Comparison of ENCODE assay signal across 8 cellular contexts in the genomic region with DNA sequence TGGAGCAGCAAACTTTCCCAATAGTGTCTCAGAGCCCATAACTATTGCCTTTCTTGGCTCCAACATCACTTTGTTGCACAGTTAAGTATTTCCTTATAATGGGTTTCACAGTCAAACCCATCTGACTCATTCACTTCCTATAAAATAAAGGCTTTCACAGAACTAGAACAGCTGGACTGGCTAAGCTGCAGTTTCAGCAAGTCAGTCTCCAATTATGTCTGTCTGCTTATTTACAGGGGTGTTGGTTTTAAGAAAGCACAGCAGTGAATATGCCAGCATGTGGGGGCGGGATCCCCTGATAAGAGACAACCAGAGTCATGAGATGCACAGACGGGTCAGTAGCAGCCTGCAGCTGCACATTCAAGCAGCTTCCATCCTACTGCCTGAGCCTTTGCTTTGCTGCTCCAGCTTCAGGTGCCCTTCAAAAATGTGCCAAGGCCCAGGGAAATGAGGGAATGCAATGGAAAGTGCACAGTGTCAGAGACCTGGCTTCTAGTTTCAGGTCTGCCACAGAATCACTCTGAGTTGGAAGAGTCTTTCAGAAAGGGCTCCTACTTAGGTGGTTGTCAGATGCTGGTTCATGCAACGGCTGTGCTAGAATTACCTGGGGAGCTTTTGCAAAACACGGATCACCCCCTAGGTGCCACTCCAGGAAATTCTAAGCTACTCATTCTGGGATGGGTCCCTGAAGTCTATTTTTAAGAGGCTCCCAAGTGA. TPM values are rescaled to one million over a fixed set of nuclear protein-coding genes. Genes with fewer than 3 reads are reported as not detected.
DNase-seq lines count a peak whose midpoint lies in the region; ATAC-seq, FAIRE-seq and TF ChIP-seq lines count a peak whose summit lies in the region.

No MANE protein-coding gene starts in this region.

- peak overlapping the region in 16 of 21 experiments; percentile 10 to 66 (median 49) for H3K27ac ChIP-seq in skin epidermis

- H3K36me3 Mint-ChIP-seq in T-helper 1 cell treated with Interleukin-12 subunit alpha and Interleukin-12 subunit beta and Interleukin-4 antibody, amounts not matched to agents 30 μg/mL and 1 μg/mL, for 36 hours (ENCODE audit: low read depth) = peaks cover 61% of the 10 kb centered on the region

- H3K4me1 Mint-ChIP-seq in T-helper 1 cell treated with Interleukin-12 subunit alpha and Interleukin-12 subunit beta and Interleukin-4 antibody, amounts not matched to agents 30 μg/mL and 1 μg/mL, for 36 hours (ENCODE audit: low read depth) = peaks cover 50% of the 10 kb centered on the region

- no peak for TF ChIP-seq POLR2A in GM12891 (IDR thresholded peaks at IDR 0.05; ENCODE audit: low read depth, low read length)

- no peak overlapping the region for H3K4me3 ChIP-seq in foreskin fibroblast (ENCODE audit: low read depth in 1 of 2, low read length in 2 of 2)
- no peak overlapping the region for H3K4me3 ChIP-seq in skin epidermis

- no peaks in the 10 kb centered on the region for H3K27me3 Mint-ChIP-seq in T-helper 1 cell treated with Interleukin-12 subunit alpha and Interleukin-12 subunit beta and Interleukin-4 antibody, amounts not matched to agents 30 μg/mL and 1 μg/mL, for 36 hours (ENCODE audit: low read depth)

- ATAC-seq in GM19328 (IDR thresholded peaks at IDR 0.05; ENCODE audit: unreplicated experiment) (no peak), HG03045 (IDR thresholded peaks at IDR 0.05; ENCODE audit: unreplicated experiment) (no peak)

- no peak for FAIRE-seq in GM12891 (lab: Jason Lieb, UNC)

- no peak for TF ChIP-seq CTCF in foreskin fibroblast (IDR thresholded peaks at IDR 0.05; ENCODE audit: low read depth, low read length)

- H3K27ac Mint-ChIP-seq in T-helper 1 cell treated with Interleukin-12 subunit alpha and Interleukin-12 subunit beta and Interleukin-4 antibody, amounts not matched to agents 30 μg/mL and 1 μg/mL, for 36 hours = peak overlapping the region; percentile 14

- no peaks in the 10 kb centered on the region for H3K9me3 Mint-ChIP-seq in T-helper 1 cell treated with Interleukin-12 subunit alpha and Interleukin-12 subunit beta and Interleukin-4 antibody, amounts not matched to agents 30 μg/mL and 1 μg/mL, for 36 hours

- DNase-seq in HT1080 (ENCODE audit: low read depth) (peak; percentile 88), foreskin fibroblast (peak; percentile 80 to 84), cerebellum (ENCODE audit: low spot score) (no peak), GM12891 (ENCODE audit: insufficient read length, low spot score) (no peak)

- H3K4me3 Mint-ChIP-seq in T-helper 1 cell treated with Interleukin-12 subunit alpha and Interleukin-12 subunit beta and Interleukin-4 antibody, amounts not matched to agents 30 μg/mL and 1 μg/mL, for 36 hours = no peak overlapping the region

TF ChIP-seq in GM12891, 5 proteins besides CTCF, POLR2A, EP300 and RAD21:
- TF ChIP-seq SPI1 (IDR thresholded peaks at IDR 0.05; ENCODE audit: low read depth, low read length) = no peak
- no peak for TF ChIP-seq POLR2AphosphoS5 (IDR thresholded peaks at IDR 0.05; ENCODE audit: low read depth, low read length)
- no peak for TF ChIP-seq TAF1 (IDR thresholded peaks at IDR 0.05; ENCODE audit: low read depth, low read length)
- TF ChIP-seq PAX5 (IDR thresholded peaks at IDR 0.05; ENCODE audit: insufficient read depth, low read length, severe bottlenecking) = no peak
- no peak for TF ChIP-seq POU2F2 (IDR thresholded peaks at IDR 0.05; ENCODE audit: low read depth, low read length)

RNA-seq across cellular contexts. Expression of a gene that starts 24.8 kb away (rescaled TPM):
- total RNA-seq in HT1080 (2014; rRNA removed; shearing (Covaris generic)) = 21.2 and 27.0 TPM in 2 replicates
- 34.2 and 37.3 TPM in 2 replicates for polyA plus RNA-seq in HT1080 (2015; cell fraction: cytosol; rRNA removed)
- 17.9 and 22.5 TPM in 2 replicates for polyA plus RNA-seq in HT1080 (2015; cell fraction: nucleus; rRNA removed)
- total RNA-seq in cerebellum = 23.9 TPM
- 19.3 TPM for polyA plus RNA-seq in GM12891 (2012; ENCODE audit: low read depth, missing spikeins)

RNA-seq across cellular contexts. Expression of a gene that starts 38.6 kb away (rescaled TPM):
- 43.7 and 47.4 TPM in 2 replicates for total RNA-seq in HT1080 (2014; rRNA removed; shearing (Covaris generic))
- polyA plus RNA-seq in HT1080 (2015; cell fraction: cytosol; rRNA removed) = 49.7 and 75.8 TPM in 2 replicates
- polyA plus RNA-seq in HT1080 (2015; cell fraction: nucleus; rRNA removed) = 17.2 and 19.0 TPM in 2 replicates
- total RNA-seq in cerebellum = 1.8 TPM
- 0.49 TPM for polyA plus RNA-seq in GM12891 (2012; ENCODE audit: low read depth, missing spikeins)

RNA-seq across cellular contexts. Expression of a gene that starts 53.5 kb away (rescaled TPM):
- not detected in 2 replicates for total RNA-seq in HT1080 (2014; rRNA removed; shearing (Covaris generic))
- not detected in 2 replicates for polyA plus RNA-seq in HT1080 (2015; cell fraction: cytosol; rRNA removed)
- polyA plus RNA-seq in HT1080 (2015; cell fraction: nucleus; rRNA removed) = not detected in 2 replicates
- 25.2 TPM for total RNA-seq in cerebellum
- polyA plus RNA-seq in GM12891 (2012; ENCODE audit: low read depth, missing spikeins) = not detected

Comparison
In these comparisons a context has a peak if more than half of its experiments do, and no peak if none do; other contexts are left out.
1. DNase-seq: peak in HT1080 (single experiment) and foreskin fibroblast (2 of 2); none in cerebellum (single experiment) and GM12891 (single experiment).
2. RNA of a gene that starts 38.6 kb away (total RNA-seq): 43.7 to 47.4 TPM in HT1080; 1.8 TPM in cerebellum (single experiment); every median in the first group is over 10 times any median in the second.
3. RNA of a gene that starts 53.5 kb away (total RNA-seq): 25.2 TPM in cerebellum (single experiment); not detected in HT1080; every median in the first group is over 10 times any median in the second.